Comparison of ENCODE assay signal across 17 cellular contexts in genomic region chr10:94035982-94036663, GRCh38. TPM values are rescaled to one million over a fixed set of nuclear protein-coding genes. Genes with fewer than 3 reads are reported as not detected.
DNase-seq lines count a peak whose midpoint lies in the region; FAIRE-seq and TF ChIP-seq lines count a peak whose summit lies in the region.
"Had no signal": no experiment of that assay in that cellular context is flagged by ENCODE, and none has a peak within 500 bp of the region (broad histone marks: within the 10 kb centered on the region; RNA-seq: fewer than 3 reads in every experiment).

No MANE protein-coding gene starts in this region.

- H3K4me2 ChIP-seq in astrocyte (ENCODE audit: low read length): no peak overlapping the region

- H3K9ac ChIP-seq in astrocyte (ENCODE audit: low read length): no peak overlapping the region

- no peaks in the 10 kb centered on the region for H3K27me3 ChIP-seq in astrocyte (ENCODE audit: insufficient read depth, low read length)
- H3K27me3 ChIP-seq: SJCRH30 had no signal

- CTCF ChIA-PET in HEK293 (lab: Yijun Ruan, JAX): interaction anchor here (1.2 kb wide), 1 partner anchor 21 kb away, joined by 3 read pairs; no protein-coding TSS in a partner anchor

- POLR2A ChIA-PET in HEK293 (lab: Yijun Ruan, JAX): interaction anchor here (0.6 kb wide), 1 partner anchor 29 kb away, joined by 3 read pairs; no protein-coding TSS in a partner anchor

- H3K4me3 ChIP-seq in HEK293 (ENCODE audit: low read depth, low read length): no peak overlapping the region
- no peak overlapping the region for H3K4me3 ChIP-seq in astrocyte (ENCODE audit: insufficient read depth, low read depth, low read length)
- H3K4me3 ChIP-seq: HAP-1, K562, SJCRH30 had no signal

- H4K20me1 ChIP-seq in astrocyte (ENCODE audit: insufficient read depth, low read length): no peaks in the 10 kb centered on the region

- H3K9me3 Mint-ChIP-seq in astrocyte (ENCODE audit: unreplicated experiment) (peaks cover 5% of the 10 kb centered on the region), progenitor cell of endocrine pancreas (ENCODE audit: low read depth) (peaks cover 8% of the 10 kb centered on the region)

- H3K36me3 Mint-ChIP-seq in astrocyte (ENCODE audit: low read depth, unreplicated experiment): peaks cover under 1% of the 10 kb centered on the region
- peaks cover 19% of the 10 kb centered on the region for H3K36me3 Mint-ChIP-seq in progenitor cell of endocrine pancreas (ENCODE audit: insufficient read depth)
- H3K36me3 Mint-ChIP-seq: CD4-positive, CD25-positive, alpha-beta regulatory T cell had no signal

- H3K4me1 Mint-ChIP-seq in astrocyte (ENCODE audit: low read depth, unreplicated experiment): peaks cover 5% of the 10 kb centered on the region
- H3K4me1 Mint-ChIP-seq in progenitor cell of endocrine pancreas (ENCODE audit: low read depth): peaks cover 26% of the 10 kb centered on the region
- H3K4me1 Mint-ChIP-seq: B cell; CD4-positive, CD25-positive, alpha-beta regulatory T cell had no signal

- H3K27ac ChIP-seq in HEK293 (ENCODE audit: extremely low read depth, low read depth, low read length) (no peak overlapping the region), astrocyte (ENCODE audit: low read depth, low read length) (no peak overlapping the region), caudate nucleus (ENCODE audit: low read depth, low read length) (no peak overlapping the region)
- H3K27ac ChIP-seq: HL-60, SJCRH30 had no signal

- no peaks in the 10 kb centered on the region for H3K9me3 ChIP-seq in HEK293 (ENCODE audit: control insufficient read depth, insufficient read depth, low read depth, low read length)
- no peaks in the 10 kb centered on the region for H3K9me3 ChIP-seq in astrocyte (ENCODE audit: insufficient read depth, low read depth, low read length)
- H3K9me3 ChIP-seq: HAP-1, SJCRH30 had no signal

- H3K27ac Mint-ChIP-seq in astrocyte (ENCODE audit: unreplicated experiment): no peak overlapping the region
- H3K27ac Mint-ChIP-seq in progenitor cell of endocrine pancreas: peak overlapping the region; percentile 65
- H3K27ac Mint-ChIP-seq: B cell; CD4-positive, CD25-positive, alpha-beta regulatory T cell had no signal

- H3K4me3 Mint-ChIP-seq in astrocyte (ENCODE audit: unreplicated experiment): no peak overlapping the region
- no peak overlapping the region for H3K4me3 Mint-ChIP-seq in progenitor cell of endocrine pancreas (ENCODE audit: low read depth)
- H3K4me3 Mint-ChIP-seq: B cell; CD4-positive, CD25-positive, alpha-beta regulatory T cell had no signal

- peak; percentile 47 for DNase-seq in NCI-H146 (lab: John Stamatoyannopoulos, UW)
- peak; percentile 66 for DNase-seq in astrocyte (ENCODE audit: low read depth)
- no peak for DNase-seq in progenitor cell of endocrine pancreas (ENCODE audit: low spot score, unreplicated experiment)
- no peak for DNase-seq in D341Med (ENCODE audit: low spot score)
- DNase-seq in caudate nucleus (lab: John Stamatoyannopoulos, UW): no peak
- DNase-seq in T1000 (lab: John Stamatoyannopoulos, UW): no peak
- DNase-seq: CD4-positive, CD25-positive, alpha-beta regulatory T cell; DMS79; MV-4-11; NCI-H2081; NCI-H524 treated with DMSO at 0.1 percent for 48 hours; SJCRH30 had no signal

- H3K36me3 ChIP-seq in HEK293 (ENCODE audit: control insufficient read depth in 2 of 2, insufficient read depth in 1 of 2, low read length in 2 of 2): no peaks in the 10 kb centered on the region
- H3K36me3 ChIP-seq in astrocyte (ENCODE audit: insufficient read depth, low read length): no peaks in the 10 kb centered on the region
- H3K36me3 ChIP-seq: HAP-1, SJCRH30 had no signal

- no peak overlapping the region for H2AFZ ChIP-seq in astrocyte (ENCODE audit: low read depth, low read length)

- H3K27me3 Mint-ChIP-seq in astrocyte (ENCODE audit: low read depth, unreplicated experiment): no peaks in the 10 kb centered on the region
- no peaks in the 10 kb centered on the region for H3K27me3 Mint-ChIP-seq in progenitor cell of endocrine pancreas
- H3K27me3 Mint-ChIP-seq: CD4-positive, CD25-positive, alpha-beta regulatory T cell had no signal

- H3K4me1 ChIP-seq in HEK293 (ENCODE audit: control insufficient read depth, insufficient read depth, low read length) (peaks cover 2% of the 10 kb centered on the region; the same call in 1 of the 2 replicates), astrocyte (ENCODE audit: insufficient read depth, low read length) (peaks cover 12% of the 10 kb centered on the region)

- TF ChIP-seq CTCF in HEK293 (tag by site-specific recombination; IDR thresholded peaks at IDR 0.05): no peak
- TF ChIP-seq CTCF in astrocyte (IDR thresholded peaks at IDR 0.05; ENCODE audit: insufficient read depth, low read depth, low read length): no peak
- no peak for TF ChIP-seq CTCF in progenitor cell of endocrine pancreas (IDR thresholded peaks at IDR 0.05; ENCODE audit: unreplicated experiment)

- no peaks in the 10 kb centered on the region for H3K79me2 ChIP-seq in astrocyte (ENCODE audit: insufficient read depth, low read length)

- FAIRE-seq in astrocyte (lab: Jason Lieb, UNC): no peak
- FAIRE-seq: K562 had no signal

TF ChIP-seq in HEK293, 187 proteins besides CTCF, POLR2A, EP300 and RAD21 (continues in another document):
- no peak for TF ChIP-seq ZNF76 (tag by site-specific recombination; IDR thresholded peaks at IDR 0.05; ENCODE audit: borderline replicate concordance, low read depth)
- TF ChIP-seq ZNF10 (tag by site-specific recombination; IDR thresholded peaks at IDR 0.05): no peak
- TF ChIP-seq ZNF623 (tag by site-specific recombination; IDR thresholded peaks at IDR 0.05): no peak
- TF ChIP-seq PRDM4 (tag by site-specific recombination; IDR thresholded peaks at IDR 0.05): peak; percentile 39; the same call in 1 of the 2 replicates
- TF ChIP-seq ZEB2 (tag by site-specific recombination; IDR thresholded peaks at IDR 0.05): peak; percentile 37; the same call in 1 of the 2 replicates
- TF ChIP-seq WT1 (tag by site-specific recombination; IDR thresholded peaks at IDR 0.05): peak; percentile 99
- TF ChIP-seq TSHZ1 (tag by site-specific recombination; IDR thresholded peaks at IDR 0.05; ENCODE audit: borderline replicate concordance): peak; percentile 49; the same call in 1 of the 2 replicates
- 0 out of 2 replicates have a peak, but pooled peaks have one; percentile 34 for TF ChIP-seq ZNF629 (tag by site-specific recombination; IDR thresholded peaks at IDR 0.05)
- no peak for TF ChIP-seq ZNF555 (tag by site-specific recombination; conservative IDR thresholded peaks at IDR 0.05)
- peak; percentile 72 for TF ChIP-seq PRDM6 (tag by site-specific recombination; IDR thresholded peaks at IDR 0.05)

RNA-seq across cellular contexts. Expression of gene PLCE1, which starts 42.4 kb away (rescaled TPM):
- total RNA-seq in astrocyte (0.58 and 0.84 TPM in 2 replicates), progenitor cell of endocrine pancreas (12.1 and 14.1 TPM in 2 replicates)
- total RNA-seq: B cell; CD4-positive, CD25-positive, alpha-beta regulatory T cell had no signal

Comparison
In these comparisons a context has a peak if more than half of its experiments do, and no peak if none do; other contexts are left out.
1. DNase-seq: peak in NCI-H146 (single experiment) and astrocyte (single experiment); none in progenitor cell of endocrine pancreas (single experiment), D341Med (single experiment), caudate nucleus (0 of 61) and T1000 (single experiment).